23 cellular contexts compared by ENCODE assay signal in genomic region chr1:209625205-209625549, GRCh38. TPM values are rescaled to one million over a fixed set of nuclear protein-coding genes. Genes with fewer than 3 reads are reported as not detected.
DNase-seq lines count a peak whose midpoint lies in the region; ATAC-seq and TF ChIP-seq lines count a peak whose summit lies in the region.
"Had no signal": no experiment of that assay in that cellular context is flagged by ENCODE, and none has a peak within 500 bp of the region (broad histone marks: within the 10 kb centered on the region; RNA-seq: fewer than 3 reads in every experiment).

No MANE protein-coding gene starts in this region.

- H3K36me3 ChIP-seq in SK-N-MC (ENCODE audit: insufficient read depth, low read length): no peaks in the 10 kb centered on the region
- no peaks in the 10 kb centered on the region for H3K36me3 ChIP-seq in osteoblast (ENCODE audit: insufficient read depth, low read length)
- H3K36me3 ChIP-seq: breast epithelium had no signal

- DNase-seq in CD1c-positive myeloid dendritic cell (ENCODE audit: extremely low spot score): peak; percentile 33
- no peak for DNase-seq in SK-N-MC (ENCODE audit: low read depth, low spot score)
- DNase-seq in cardiac septum (ENCODE audit: low spot score): peak; percentile 83
- DNase-seq in osteoblast (ENCODE audit: insufficient read length, low spot score, missing footprints): no peak
- no peak for DNase-seq in SKM-1 treated with dmso at 0.1 percent for 144 hours (lab: John Stamatoyannopoulos, UW; ENCODE audit: unreplicated experiment)
- DNase-seq in NCI-H1417 (lab: John Stamatoyannopoulos, UW): no peak
- DNase-seq: activated CD4-positive, alpha-beta T cell treated with anti-CD3 and anti-CD28 coated beads, Interleukin-2, amount 50 U/mL, for 4 hours; activated T-cell treated with anti-CD3 and anti-CD28 coated beads, Interleukin-2, amount 50 U/mL, for 1 hour; CD8-positive, alpha-beta memory T cell; effector CD4-positive, alpha-beta T cell; GOT3; naive B cell; NCI-H187; NCI-H510A treated with DMSO at 0.1 percent for 48 hours; stimulated activated CD4-positive, alpha-beta T cell treated with anti-CD3 and anti-CD28 coated beads, Interleukin-15, amount 100 ng/mL, for 24 hours; stimulated activated naive CD4-positive, alpha-beta T cell treated with Interleukin-2 at 50 U/mL for 16 hours had no signal

- no peak overlapping the region for H3K9ac ChIP-seq in SK-N-MC (ENCODE audit: insufficient read length)

- no peaks in the 10 kb centered on the region for H3K79me2 ChIP-seq in osteoblast (ENCODE audit: insufficient read depth, low read length)

- H3K4me3 ChIP-seq in SK-N-MC (peak overlapping the region; percentile 1; the same call in 1 of the 2 replicates), osteoblast (ENCODE audit: insufficient read depth, low read length) (no peak overlapping the region)
- H3K4me3 ChIP-seq: breast epithelium, upper lobe of left lung had no signal

- peak overlapping the region; percentile 63 for H3K27ac ChIP-seq in SK-N-MC
- no peak overlapping the region for H3K27ac ChIP-seq in osteoblast (ENCODE audit: low read depth, low read length)
- H3K27ac ChIP-seq: breast epithelium had no signal

- intact Hi-C loops in cardiac septum (cut with DNase I): loop anchor here (2.0 to 5.0 kb wide), 2 partner anchors 18 to 122 kb away; no protein-coding TSS in a partner anchor

- H2AFZ ChIP-seq in osteoblast (ENCODE audit: low read length): no peak overlapping the region

- H4K20me1 ChIP-seq in osteoblast (ENCODE audit: insufficient read depth, low read length): no peaks in the 10 kb centered on the region

- H3K27me3 ChIP-seq in osteoblast (ENCODE audit: insufficient read depth, low read length): no peaks in the 10 kb centered on the region
- H3K27me3 ChIP-seq: breast epithelium, upper lobe of left lung had no signal

- no peak for TF ChIP-seq CTCF in osteoblast (IDR thresholded peaks at IDR 0.05; ENCODE audit: extremely low read depth, low read depth, low read length)

- peaks cover 11% of the 10 kb centered on the region for H3K4me1 ChIP-seq in osteoblast (ENCODE audit: insufficient read depth, low read length)
- H3K4me1 ChIP-seq: breast epithelium had no signal

- peak overlapping the region; percentile 11 for H3K4me2 ChIP-seq in osteoblast (ENCODE audit: insufficient read depth, low read length)

- ATAC-seq in HG03095 (IDR thresholded peaks at IDR 0.05; ENCODE audit: unreplicated experiment): no peak
- ATAC-seq in GM21447 (IDR thresholded peaks at IDR 0.05; ENCODE audit: unreplicated experiment): no peak

- no peaks in the 10 kb centered on the region for H3K9me3 ChIP-seq in SK-N-MC (ENCODE audit: low read depth, low read length)
- H3K9me3 ChIP-seq in osteoblast (ENCODE audit: low read depth, low read length): no peaks in the 10 kb centered on the region
- H3K9me3 ChIP-seq: breast epithelium, upper lobe of left lung had no signal

RNA-seq across cellular contexts. Expression of gene LAMB3, which starts 27.0 kb away (rescaled TPM):
- 3.6 TPM for total RNA-seq in cardiac septum
- 5.4 and 9.7 TPM in 2 replicates for total RNA-seq in osteoblast
- total RNA-seq: G401 had no signal

RNA-seq across cellular contexts. Expression of gene CAMK1G, which starts 41.7 kb away (rescaled TPM):
- total RNA-seq in cardiac septum (not detected), osteoblast (under 0.01 and 0.72 TPM in 2 replicates)
- total RNA-seq: CD8-positive, alpha-beta memory T cell; HT-29; SK-MEL-5 had no signal

RNA-seq across cellular contexts. Expression of gene G0S2, which starts 50.0 kb away (rescaled TPM):
- total RNA-seq in cardiac septum (246 TPM), osteoblast (10.5 and 11.2 TPM in 2 replicates)
- total RNA-seq: G401 had no signal

Comparison
In these comparisons a context has a peak if more than half of its experiments do, and no peak if none do; other contexts are left out.
1. DNase-seq: peak in CD1c-positive myeloid dendritic cell (single experiment) and cardiac septum (single experiment); none in SK-N-MC (single experiment), osteoblast (single experiment), SKM-1 treated with dmso at 0.1 percent for 144 hours (single experiment) and NCI-H1417 (0 of 3).
2. RNA of gene G0S2, which starts 50.0 kb away (total RNA-seq): 246 TPM in cardiac septum (single experiment); 10.5 to 11.2 TPM in osteoblast; every median in the first group is over 10 times any median in the second.